ENCODE assay signal across 20 cellular contexts in the genomic region with DNA sequence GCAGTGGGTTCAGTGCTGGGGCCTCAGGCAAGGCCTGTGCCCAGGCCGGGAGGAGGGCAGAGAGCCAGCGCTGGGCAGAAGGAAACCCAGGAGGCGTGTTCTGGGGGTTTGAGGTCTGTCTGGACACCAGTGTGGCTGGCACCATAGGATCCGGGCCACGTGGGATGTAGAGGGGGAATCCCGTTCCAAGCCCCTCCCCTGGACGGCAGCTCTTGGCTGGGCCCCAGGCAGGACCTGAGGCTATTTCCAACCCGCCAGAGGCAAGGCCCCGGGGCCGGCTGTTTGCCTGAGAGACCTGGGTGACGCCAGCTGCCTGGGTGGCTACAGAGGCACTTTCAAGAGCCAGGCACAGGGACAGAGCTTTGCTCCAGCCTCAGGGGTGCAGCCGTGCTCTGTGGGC. TPM values are rescaled to one million over a fixed set of nuclear protein-coding genes. Genes with fewer than 3 reads are reported as not detected.
DNase-seq lines count a peak whose midpoint lies in the region; ATAC-seq and TF ChIP-seq lines count a peak whose summit lies in the region.
"Had no signal": no experiment of that assay in that cellular context is flagged by ENCODE, and none has a peak within 500 bp of the region (broad histone marks: within the 10 kb centered on the region; RNA-seq: fewer than 3 reads in every experiment).

No MANE protein-coding gene starts in this region.

- 0 out of 2 replicates have a peak overlapping the region, but pooled peaks have one; percentile 24 for H3K9ac ChIP-seq in DND-41 (ENCODE audit: low read depth, low read length)

- H3K4me1 ChIP-seq in DND-41 (ENCODE audit: insufficient read depth, low read length), result peaks cover 33% of the 10 kb centered on the region
- H3K4me1 ChIP-seq: uterus had no signal

- no peak overlapping the region for H3K4me2 ChIP-seq in DND-41 (ENCODE audit: insufficient read depth, low read length)
- H3K4me2 ChIP-seq: hepatocyte had no signal

- no peak for TF ChIP-seq CTCF in DND-41 (IDR thresholded peaks at IDR 0.05; ENCODE audit: borderline replicate concordance, extremely low read depth, low read length, poor library complexity, severe bottlenecking)

- H3K36me3 ChIP-seq in DND-41 (ENCODE audit: insufficient read depth, low read length), result no peaks in the 10 kb centered on the region
- H3K36me3 ChIP-seq: neutrophil, uterus had no signal

- H4K20me1 ChIP-seq in DND-41 (ENCODE audit: insufficient read depth, low read length), result no peaks in the 10 kb centered on the region

- H3K79me2 ChIP-seq in DND-41 (ENCODE audit: insufficient read depth, low read length), result peaks cover under 1% of the 10 kb centered on the region; the same call in 1 of the 2 replicates
- H3K79me2 ChIP-seq: hepatocyte had no signal

- no peak for ATAC-seq in DND-41 (ENCODE audit: insufficient read depth, low read depth)
- ATAC-seq in sciatic nerve, result peak; percentile 21
- ATAC-seq: activated naive CD8-positive, alpha-beta T cell treated with anti-CD3 and anti-CD28 coated beads, Interleukin-2, amount 50 U/mL, for 24 hours had no signal

- H2AFZ ChIP-seq in DND-41 (ENCODE audit: low read depth, low read length), result no peak overlapping the region
- H2AFZ ChIP-seq: hepatocyte had no signal

- DNase-seq in DND-41 (no peak), anterior cingulate cortex (lab: John Stamatoyannopoulos, UW) (peak in 42 of 58 donors; percentile 4 to 73 (median 48)), hypothalamus (lab: John Stamatoyannopoulos, UW) (peak in 27 of 51 donors; percentile 13 to 82 (median 41)), sciatic nerve (ENCODE audit: low spot score) (no peak), NCI-H748 (lab: John Stamatoyannopoulos, UW; ENCODE audit: unreplicated experiment) (no peak), SIG-M5 treated with dmso at 0.1 percent for 504 hours (lab: John Stamatoyannopoulos, UW; ENCODE audit: unreplicated experiment) (no peak), KG1 (lab: John Stamatoyannopoulos, UW) (no peak), NCI-H2029 (lab: John Stamatoyannopoulos, UW) (no peak)
- DNase-seq: activated CD4-positive, CD25-positive, alpha-beta regulatory T cell treated with anti-CD3 and anti-CD28 coated beads, Interleukin-2, amount 50 U/mL, for 72 hours; activated naive CD8-positive, alpha-beta T cell treated with anti-CD3 and anti-CD28 coated beads, Interleukin-2, amount 50 U/mL, for 24 hours; central memory CD4-positive, alpha-beta T cell; effector memory CD4-positive, alpha-beta T cell; H7; kidney; NCI-H1930; NCI-H510A; T-helper 9 cell; uterus had no signal

- intact Hi-C loops in sciatic nerve (cut with DNase I), result no loop called here

- H3K27me3 ChIP-seq in DND-41 (ENCODE audit: insufficient read depth, low read length, poor library complexity), result no peaks in the 10 kb centered on the region
- H3K27me3 ChIP-seq: hepatocyte, uterus had no signal

- peak overlapping the region; percentile 62 for H3K27ac ChIP-seq in DND-41 (ENCODE audit: low read length)
- H3K27ac ChIP-seq: hepatocyte, neutrophil, uterus had no signal

- H3K4me3 ChIP-seq in DND-41 (ENCODE audit: low read depth in 1 of 2, low read length in 2 of 2), result no peak overlapping the region
- H3K4me3 ChIP-seq: hepatocyte, uterus had no signal

- no peaks in the 10 kb centered on the region for H3K9me3 ChIP-seq in DND-41 (ENCODE audit: insufficient read depth, low read length, severe bottlenecking)
- H3K9me3 ChIP-seq: neutrophil, uterus had no signal

RNA-seq across cellular contexts. Expression of a gene that starts 56.8 kb away (rescaled TPM):
- 242 TPM for total RNA-seq in sciatic nerve

Comparison
In these comparisons a context has a peak if more than half of its experiments do, and no peak if none do; other contexts are left out.
1. DNase-seq: peak in anterior cingulate cortex (42 of 58) and hypothalamus (27 of 51); none in DND-41 (single experiment), sciatic nerve (single experiment), NCI-H748 (single experiment), SIG-M5 treated with dmso at 0.1 percent for 504 hours (single experiment), KG1 (single experiment) and NCI-H2029 (single experiment).